1 cellular context compared by ENCODE assay signal in genomic region chr3:32794487-32795308, GRCh38.
TF ChIP-seq lines count a peak whose summit lies in the region.

No MANE protein-coding gene starts in this region.

TF ChIP-seq in HepG2, 621 proteins besides CTCF, POLR2A, EP300 and RAD21 (continued from another document and continues in another):
- TF ChIP-seq REST (IDR thresholded peaks at IDR 0.05; ENCODE audit: borderline replicate concordance in 1 of 2, low read depth in 1 of 2, low read length in 2 of 2) (peak in 1 of 2 experiments; percentile 39; a peak in 1 of 4 replicates), HMGXB4 (CRISPR knock-in tag; IDR thresholded peaks at IDR 0.05; ENCODE audit: borderline replicate concordance in 1 of 2, low read depth in 1 of 2) (no peak; a peak in 1 of 4 replicates), PRDM10 (CRISPR knock-in tag; IDR thresholded peaks at IDR 0.05; ENCODE audit: low read depth) (no peak; the same call in 1 of the 2 replicates), HNF1B (CRISPR knock-in tag; IDR thresholded peaks at IDR 0.05) (peak; percentile 82), ETV6 (CRISPR knock-in tag; conservative IDR thresholded peaks at IDR 0.05) (no peak), ZBTB39 (CRISPR knock-in tag; IDR thresholded peaks at IDR 0.05) (no peak), SKI (IDR thresholded peaks at IDR 0.05; ENCODE audit: partially characterized antibody) (peak; percentile 85), MBNL3 (CRISPR knock-in tag; conservative IDR thresholded peaks at IDR 0.05) (no peak), KLF6 (CRISPR knock-in tag; IDR thresholded peaks at IDR 0.05) (no peak), RFX1 (IDR thresholded peaks at IDR 0.05) (no peak), NCOA5 (CRISPR knock-in tag; IDR thresholded peaks at IDR 0.05) (no peak), FOXO4 (CRISPR knock-in tag; conservative IDR thresholded peaks at IDR 0.05) (no peak), DBP (CRISPR knock-in tag; IDR thresholded peaks at IDR 0.05; ENCODE audit: not compliant biosample characterization) (no peak), ZNF780A (CRISPR knock-in tag; IDR thresholded peaks at IDR 0.05) (no peak), ZNF619 (CRISPR knock-in tag; IDR thresholded peaks at IDR 0.05) (no peak), RFXAP (CRISPR knock-in tag; IDR thresholded peaks at IDR 0.05; ENCODE audit: borderline replicate concordance) (peak; percentile 81; the same call in 1 of the 2 replicates), HNF4G (IDR thresholded peaks at IDR 0.05; ENCODE audit: borderline replicate concordance, low read depth, low read length) (peak; percentile 74; the same call in 1 of the 2 replicates), HNF4G (CRISPR knock-in tag; IDR thresholded peaks at IDR 0.05; ENCODE audit: borderline replicate concordance, low read depth) (peak; percentile 69; the same call in 1 of the 2 replicates), ZNF484 (CRISPR knock-in tag; IDR thresholded peaks at IDR 0.05; ENCODE audit: borderline replicate concordance, low read depth) (no peak), ZNF337 (CRISPR knock-in tag; IDR thresholded peaks at IDR 0.05; ENCODE audit: borderline replicate concordance, low read depth) (no peak), ZNF670 (CRISPR knock-in tag; IDR thresholded peaks at IDR 0.05; ENCODE audit: borderline replicate concordance) (no peak), ZNF713 (CRISPR knock-in tag; IDR thresholded peaks at IDR 0.05) (no peak), ATRX (CRISPR knock-in tag; IDR thresholded peaks at IDR 0.05; ENCODE audit: borderline replicate concordance) (no peak), NFE2 (CRISPR knock-in tag; IDR thresholded peaks at IDR 0.05) (no peak), SIX1 (CRISPR knock-in tag; IDR thresholded peaks at IDR 0.05; ENCODE audit: borderline replicate concordance) (no peak), PPARG (CRISPR knock-in tag; conservative IDR thresholded peaks at IDR 0.05) (peak; percentile 66; the same call in 1 of the 2 replicates), GZF1 (CRISPR knock-in tag; IDR thresholded peaks at IDR 0.05) (peak; percentile 33; the same call in 1 of the 2 replicates), ZNF597 (CRISPR knock-in tag; IDR thresholded peaks at IDR 0.05) (no peak), ZNF674 (CRISPR knock-in tag; IDR thresholded peaks at IDR 0.05; ENCODE audit: low read depth) (no peak), ZBTB8A (CRISPR knock-in tag; IDR thresholded peaks at IDR 0.05; ENCODE audit: borderline replicate concordance, low read depth) (no peak), ZSCAN21 (CRISPR knock-in tag; IDR thresholded peaks at IDR 0.05; ENCODE audit: borderline replicate concordance) (no peak), ELF1 (CRISPR knock-in tag; IDR thresholded peaks at IDR 0.05) (peak; percentile 16; the same call in 1 of the 2 replicates), ZNF772 (CRISPR knock-in tag; IDR thresholded peaks at IDR 0.05) (peak; percentile 72; the same call in 1 of the 2 replicates), TRIM24 (CRISPR knock-in tag; IDR thresholded peaks at IDR 0.05) (no peak), NR0B2 (CRISPR knock-in tag; IDR thresholded peaks at IDR 0.05) (peak; percentile 25; the same call in 1 of the 2 replicates)
